ENCODE assay signal across 15 cellular contexts in genomic region chr1:226646870-226647449, GRCh38.
DNase-seq lines count a peak whose midpoint lies in the region; ATAC-seq and TF ChIP-seq lines count a peak whose summit lies in the region.
"Had no signal": no experiment of that assay in that cellular context is flagged by ENCODE, and none has a peak within 500 bp of the region (broad histone marks: within the 10 kb centered on the region; RNA-seq: fewer than 3 reads in every experiment).

No MANE protein-coding gene starts in this region.

- H3K4me1 Mint-ChIP-seq in activated T-cell treated with anti-CD3 and anti-CD28 coated beads, Interleukin-2, amount 50 U/mL, for 24 hours (ENCODE audit: low read depth) = peaks cover 87% of the 10 kb centered on the region
- peaks cover 85% of the 10 kb centered on the region for H3K4me1 Mint-ChIP-seq in activated T-cell treated with anti-CD3 and anti-CD28 coated beads, Interleukin-2, amount 50 U/mL, for 72 hours (ENCODE audit: low read depth)
- peaks cover 33 to 65% of the 10 kb centered on the region in 2 donors for H3K4me1 Mint-ChIP-seq in immature natural killer cell
- H3K4me1 Mint-ChIP-seq in stimulated activated naive B cell treated with anti-CD40 and anti-IgM and Interleukin-4, amounts not matched to agents 10 μg/mL and 1 μg/mL and 100 μg/mL, for 72 hours = peaks cover 60 to 64% of the 10 kb centered on the region in 2 donors

- no peaks in the 10 kb centered on the region for H3K9me3 Mint-ChIP-seq in activated T-cell treated with anti-CD3 and anti-CD28 coated beads, Interleukin-2, amount 50 U/mL, for 24 hours
- no peaks in the 10 kb centered on the region for H3K9me3 Mint-ChIP-seq in activated T-cell treated with anti-CD3 and anti-CD28 coated beads, Interleukin-2, amount 50 U/mL, for 72 hours
- H3K9me3 Mint-ChIP-seq in immature natural killer cell = no peaks in the 10 kb centered on the region
- H3K9me3 Mint-ChIP-seq in stimulated activated naive B cell treated with anti-CD40 and anti-IgM and Interleukin-4, amounts not matched to agents 10 μg/mL and 1 μg/mL and 100 μg/mL, for 72 hours = no peaks in the 10 kb centered on the region
- H3K9me3 Mint-ChIP-seq: CD14-positive monocyte, type B pancreatic cell had no signal

- no peaks in the 10 kb centered on the region for H3K27me3 ChIP-seq in breast epithelium
- H3K27me3 ChIP-seq: adrenal gland had no signal

- no peaks in the 10 kb centered on the region for H3K27me3 Mint-ChIP-seq in activated T-cell treated with anti-CD3 and anti-CD28 coated beads, Interleukin-2, amount 50 U/mL, for 24 hours
- no peaks in the 10 kb centered on the region for H3K27me3 Mint-ChIP-seq in activated T-cell treated with anti-CD3 and anti-CD28 coated beads, Interleukin-2, amount 50 U/mL, for 72 hours (ENCODE audit: low read depth)
- peaks cover 0 to 6% (median 2%) of the 10 kb centered on the region in 3 donors for H3K27me3 Mint-ChIP-seq in immature natural killer cell (ENCODE audit: low read depth in 3 of 3)
- no peaks in the 10 kb centered on the region for H3K27me3 Mint-ChIP-seq in stimulated activated naive B cell treated with anti-CD40 and anti-IgM and Interleukin-4, amounts not matched to agents 10 μg/mL and 1 μg/mL and 100 μg/mL, for 72 hours
- H3K27me3 Mint-ChIP-seq: type B pancreatic cell had no signal

- no peaks in the 10 kb centered on the region for H3K9me3 ChIP-seq in breast epithelium
- H3K9me3 ChIP-seq: adrenal gland had no signal

- peak overlapping the region; percentile 4 for H3K4me3 Mint-ChIP-seq in activated T-cell treated with anti-CD3 and anti-CD28 coated beads, Interleukin-2, amount 50 U/mL, for 24 hours
- H3K4me3 Mint-ChIP-seq in activated T-cell treated with anti-CD3 and anti-CD28 coated beads, Interleukin-2, amount 50 U/mL, for 72 hours = peak overlapping the region; percentile 9 to 18
- H3K4me3 Mint-ChIP-seq in immature natural killer cell = no peak overlapping the region
- H3K4me3 Mint-ChIP-seq in stimulated activated naive B cell treated with anti-CD40 and anti-IgM and Interleukin-4, amounts not matched to agents 10 μg/mL and 1 μg/mL and 100 μg/mL, for 72 hours = peak overlapping the region; percentile 8 to 55
- H3K4me3 Mint-ChIP-seq: CD14-positive monocyte, type B pancreatic cell had no signal

- peak overlapping the region; percentile 89 for H3K27ac Mint-ChIP-seq in activated T-cell treated with anti-CD3 and anti-CD28 coated beads, Interleukin-2, amount 50 U/mL, for 24 hours
- peak overlapping the region; percentile 54 for H3K27ac Mint-ChIP-seq in activated T-cell treated with anti-CD3 and anti-CD28 coated beads, Interleukin-2, amount 50 U/mL, for 72 hours
- peak overlapping the region in 4 of 6 donors; percentile 45 to 85 (median 64) for H3K27ac Mint-ChIP-seq in immature natural killer cell
- peak overlapping the region; percentile 32 for H3K27ac Mint-ChIP-seq in stimulated activated naive B cell treated with anti-CD40 and anti-IgM and Interleukin-4, amounts not matched to agents 10 μg/mL and 1 μg/mL and 100 μg/mL, for 72 hours
- H3K27ac Mint-ChIP-seq: type B pancreatic cell had no signal

- TF ChIP-seq POLR2A in breast epithelium (IDR thresholded peaks at IDR 0.05) = no peak

- no peak overlapping the region for H3K4me3 ChIP-seq in breast epithelium
- H3K4me3 ChIP-seq: adrenal gland had no signal

- no peak for TF ChIP-seq CTCF in breast epithelium (IDR thresholded peaks at IDR 0.05)

- no peak for ATAC-seq in activated T-cell treated with anti-CD3 and anti-CD28 coated beads, Interleukin-2, amount 50 U/mL, for 72 hours (replicated peaks in 1 of 2)
- no peak for ATAC-seq in stimulated activated naive B cell treated with anti-CD40 and anti-IgM and Interleukin-4, amounts not matched to agents 10 μg/mL and 1 μg/mL and 100 μg/mL, for 72 hours (replicated peaks)
- ATAC-seq: PC-3 had no signal

- peaks cover 78% of the 10 kb centered on the region for H3K36me3 Mint-ChIP-seq in activated T-cell treated with anti-CD3 and anti-CD28 coated beads, Interleukin-2, amount 50 U/mL, for 24 hours (ENCODE audit: low read depth)
- H3K36me3 Mint-ChIP-seq in activated T-cell treated with anti-CD3 and anti-CD28 coated beads, Interleukin-2, amount 50 U/mL, for 72 hours (ENCODE audit: insufficient read depth in 2 of 2) = peaks cover 8 to 21% of the 10 kb centered on the region in 2 donors
- H3K36me3 Mint-ChIP-seq in immature natural killer cell = peaks cover 0 to 24% (median 5%) of the 10 kb centered on the region in 3 donors
- H3K36me3 Mint-ChIP-seq in stimulated activated naive B cell treated with anti-CD40 and anti-IgM and Interleukin-4, amounts not matched to agents 10 μg/mL and 1 μg/mL and 100 μg/mL, for 72 hours = peaks cover 47 to 71% of the 10 kb centered on the region in 2 donors

- H3K36me3 ChIP-seq in breast epithelium = no peaks in the 10 kb centered on the region

- H3K27ac ChIP-seq in breast epithelium = no peak overlapping the region
- H3K27ac ChIP-seq: adrenal gland had no signal

- H3K4me1 ChIP-seq in breast epithelium = peaks cover 3 to 5% of the 10 kb centered on the region in 2 donors
- H3K4me1 ChIP-seq: adrenal gland had no signal

- DNase-seq in activated T-cell treated with anti-CD3 and anti-CD28 coated beads, Interleukin-2, amount 50 U/mL, for 24 hours = no peak
- DNase-seq in activated T-cell treated with anti-CD3 and anti-CD28 coated beads, Interleukin-2, amount 50 U/mL, for 48 hours = no peak
- no peak for DNase-seq in activated T-cell treated with anti-CD3 and anti-CD28 coated beads, Interleukin-2, amount 50 U/mL, for 72 hours
- DNase-seq in immature natural killer cell (no peak), breast epithelium (ENCODE audit: low spot score in 2 of 2) (no peak), middle frontal gyrus (ENCODE audit: extremely low spot score, low spot score) (no peak), HuH-7.5 (ENCODE audit: low spot score) (no peak)
- DNase-seq in stimulated activated naive B cell treated with anti-CD40 and anti-IgM and Interleukin-4, amounts not matched to agents 10 μg/mL and 1 μg/mL and 100 μg/mL, for 72 hours = no peak
- DNase-seq: activated CD4-positive, alpha-beta T cell treated with anti-CD3 and anti-CD28 coated beads for 48 hours; adrenal gland; central memory CD4-positive, alpha-beta T cell; NCI-H1417; PC-3 had no signal

- intact Hi-C loops in breast epithelium (cut with DNase I; ENCODE audit: low total_unique reads) = no loop called here

Comparison
In these comparisons a context has a peak if more than half of its experiments do, and no peak if none do; other contexts are left out.
1. H3K27ac Mint-ChIP-seq: peak in every context shown above with its lines; median percentile 89 in activated T-cell treated with anti-CD3 and anti-CD28 coated beads, Interleukin-2, amount 50 U/mL, for 24 hours; 64 in immature natural killer cell; 54 in activated T-cell treated with anti-CD3 and anti-CD28 coated beads, Interleukin-2, amount 50 U/mL, for 72 hours; 32 in stimulated activated naive B cell treated with anti-CD40 and anti-IgM and Interleukin-4, amounts not matched to agents 10 μg/mL and 1 μg/mL and 100 μg/mL, for 72 hours.
2. H3K4me3 Mint-ChIP-seq: peak in activated T-cell treated with anti-CD3 and anti-CD28 coated beads, Interleukin-2, amount 50 U/mL, for 24 hours (single experiment), activated T-cell treated with anti-CD3 and anti-CD28 coated beads, Interleukin-2, amount 50 U/mL, for 72 hours (2 of 2) and stimulated activated naive B cell treated with anti-CD40 and anti-IgM and Interleukin-4, amounts not matched to agents 10 μg/mL and 1 μg/mL and 100 μg/mL, for 72 hours (2 of 2); none in immature natural killer cell (0 of 5).